ENCODE assay signal across 7 cellular contexts in genomic region chr19:38409631-38410133, GRCh38.
A peak's percentile ranks its signal among the peaks of the same experiment; 100 is the strongest.
DNase-seq lines count a peak whose midpoint lies in the region; TF ChIP-seq lines count a peak whose summit lies in the region.
"Had no signal": no experiment of that assay in that cellular context is flagged by ENCODE, and none has a peak within 500 bp of the region (broad histone marks: within the 10 kb centered on the region; RNA-seq: fewer than 3 reads in every experiment).

No MANE protein-coding gene starts in this region.

- DNase-seq in EH (ENCODE audit: low read depth) = peak; percentile 59
- DNase-seq in fibroblast of mammary gland (ENCODE audit: low read depth) = peak; percentile 75
- no peak for DNase-seq in activated CD4-positive, alpha-beta T cell treated with anti-CD3 and anti-CD28 coated beads for 1 hour
- no peak for DNase-seq in DMS153 (lab: John Stamatoyannopoulos, UW)
- DNase-seq: anterior cingulate cortex, COR-L47, head of caudate nucleus had no signal

- no peak for TF ChIP-seq CTCF in fibroblast of mammary gland (conservative IDR thresholded peaks at IDR 0.05; ENCODE audit: control insufficient read depth, insufficient read depth, low read depth, low read length)

- no peak overlapping the region for H3K4me3 ChIP-seq in fibroblast of mammary gland (ENCODE audit: control insufficient read depth, low read depth, low read length)

Comparison
In these comparisons a context has a peak if more than half of its experiments do, and no peak if none do; other contexts are left out.
1. DNase-seq: peak in EH (single experiment) and fibroblast of mammary gland (single experiment); none in activated CD4-positive, alpha-beta T cell treated with anti-CD3 and anti-CD28 coated beads for 1 hour (single experiment) and DMS153 (single experiment).